Comparison of ENCODE assay signal across 8 cellular contexts in the genomic region with DNA sequence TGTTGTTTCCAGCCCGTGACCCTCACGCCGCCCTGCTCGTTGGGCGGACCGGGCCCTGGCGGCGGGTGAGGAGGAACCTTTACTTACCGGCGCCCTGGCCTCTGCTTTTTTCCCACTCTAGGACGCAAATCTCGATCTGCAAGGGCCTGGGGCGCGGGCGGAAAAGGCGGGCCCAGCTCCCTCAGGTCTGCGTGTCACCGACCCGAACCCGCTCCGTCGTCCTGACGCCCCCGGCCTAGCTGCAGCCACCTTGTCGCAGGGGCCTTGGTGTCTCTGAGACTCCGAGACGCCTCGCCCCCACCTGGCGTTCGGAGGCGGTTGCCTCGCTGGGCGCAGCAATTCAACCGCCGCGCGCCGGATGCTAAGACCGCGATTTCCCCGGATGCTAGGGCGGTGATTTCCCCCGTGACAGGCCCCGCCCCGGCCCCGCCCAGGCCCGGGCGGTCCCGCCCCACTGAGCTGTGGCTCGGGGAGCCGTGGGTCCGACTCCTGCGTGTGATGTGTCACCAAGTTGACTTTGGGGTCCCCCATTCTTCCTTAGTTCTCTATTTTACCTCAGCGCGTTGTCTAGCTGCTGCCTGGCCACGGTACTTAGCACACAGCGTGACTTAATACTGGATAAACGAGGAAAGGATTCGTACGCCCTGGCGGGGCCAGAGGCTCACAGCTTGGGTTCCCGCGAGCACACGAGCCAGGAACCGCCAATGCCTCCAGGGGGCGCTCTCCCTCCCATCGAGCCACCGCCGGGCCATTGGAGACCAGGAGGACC. TPM values are rescaled to one million over a fixed set of nuclear protein-coding genes. Genes with fewer than 3 reads are reported as not detected.
DNase-seq lines count a peak whose midpoint lies in the region.

A gene (minus strand): TSS at position 371 of the 769 bp plus-strand sequence. CDS start 18,196 bp downstream, outside the sequence.

- peaks cover 8% of the 10 kb centered on the region for H3K9me3 ChIP-seq in MG63

- H3K36me3 ChIP-seq in H7 (replicated peaks; ENCODE audit: control insufficient read depth, insufficient read depth, low read length) = peaks cover 6% of the 10 kb centered on the region; the same call in 1 of the 2 replicates
- peaks cover 18% of the 10 kb centered on the region for H3K36me3 ChIP-seq in MG63

- H3K4me3 ChIP-seq in H7 (ENCODE audit: insufficient read depth, low read depth, low read length) = peak within 1 kb of the TSS; percentile 63
- H3K4me3 ChIP-seq in MG63 = peak within 1 kb of the TSS; percentile 61
- H3K4me3 ChIP-seq in skeletal muscle cell (ENCODE audit: low read depth, low read length) = peak within 1 kb of the TSS; percentile 68

- peak; percentile 67 for DNase-seq in GM04504 (ENCODE audit: low read depth)
- peak; percentile 95 for DNase-seq in H7
- DNase-seq in MG63 = peak; percentile 80
- DNase-seq in T-helper 2 cell = peak; percentile 84 to 98 (median 86)
- DNase-seq in astrocyte of the hippocampus (ENCODE audit: low read depth, low spot score) = peak; percentile 93
- peak; percentile 63 for DNase-seq in iPS DF 19.7 (ENCODE audit: low read depth, low spot score)
- peak; percentile 36 for DNase-seq in skeletal muscle cell (ENCODE audit: low read depth)
- no peak for DNase-seq in cortex of kidney (lab: John Stamatoyannopoulos, UW)

- H3K27me3 ChIP-seq in H7 (ENCODE audit: control insufficient read depth, insufficient read depth, low read length) (no peaks in the 10 kb centered on the region), MG63 (no peaks in the 10 kb centered on the region)

RNA-seq across cellular contexts. Expression of the gene that starts here (rescaled TPM):
- 62.9 and 64.2 TPM in 2 replicates for total RNA-seq in H7 (2014; rRNA removed; shearing (Covaris generic))
- total RNA-seq in MG63 (2014; rRNA removed; shearing (Covaris generic); ENCODE audit: low replicate concordance) = 145 and 309 TPM in 2 replicates
